11 cellular contexts compared by ENCODE assay signal in the genomic region with DNA sequence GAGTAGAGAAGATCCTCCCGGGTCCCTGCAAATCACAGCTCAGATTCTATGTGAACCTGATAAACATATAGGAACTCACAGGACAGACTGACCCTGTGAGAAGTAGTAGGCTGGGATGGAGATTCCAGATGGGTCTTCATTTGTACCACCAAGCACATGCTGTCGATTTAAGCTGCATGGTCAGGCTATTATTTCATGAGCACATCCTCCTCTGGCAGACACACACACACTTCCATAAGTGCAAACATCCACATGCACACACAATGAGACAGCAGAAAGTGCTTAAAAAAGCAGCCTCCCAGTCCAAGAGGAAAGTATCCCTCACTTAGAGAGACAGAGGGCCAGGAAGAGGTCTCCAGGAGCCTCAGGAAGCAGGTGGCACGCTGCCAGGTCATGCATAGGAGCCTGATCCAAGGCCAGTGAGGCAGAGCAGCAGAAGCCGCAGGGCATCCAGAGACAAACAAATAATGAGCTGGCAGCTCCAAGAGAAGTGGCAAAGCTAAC.
DNase-seq lines count a peak whose midpoint lies in the region; ATAC-seq lines count a peak whose summit lies in the region.
"Had no signal": no experiment of that assay in that cellular context is flagged by ENCODE, and none has a peak within 500 bp of the region (broad histone marks: within the 10 kb centered on the region; RNA-seq: fewer than 3 reads in every experiment).

No MANE protein-coding gene starts in this region.

- POLR2A ChIA-PET in activated CD8-positive, alpha-beta T cell treated with anti-CD3 and anti-CD28 coated beads, Interleukin-2, amount 10 ng/mL, durations not matched to agents 7 days and 5 days (lab: Charles Lee) = no interaction called here

- peaks cover 20% of the 10 kb centered on the region for H3K27me3 Mint-ChIP-seq in activated CD8-positive, alpha-beta T cell treated with anti-CD3 and anti-CD28 coated beads, Interleukin-2, amount 10 ng/mL, durations not matched to agents 7 days and 5 days (ENCODE audit: low read depth)

- ATAC-seq in GM18868 (IDR thresholded peaks at IDR 0.05; ENCODE audit: unreplicated experiment) (no peak), GM21381 (IDR thresholded peaks at IDR 0.05; ENCODE audit: unreplicated experiment) (no peak)
- no peak for ATAC-seq in activated CD8-positive, alpha-beta T cell treated with anti-CD3 and anti-CD28 coated beads, Interleukin-2, amount 10 ng/mL, durations not matched to agents 7 days and 5 days
- ATAC-seq: activated T-cell treated with anti-CD3 and anti-CD28 coated beads, Interleukin-2, amount 50 U/mL, for 72 hours; stimulated activated effector memory CD8-positive, alpha-beta T cell treated with anti-CD3 and anti-CD28 coated beads, Interleukin-12 subunit alpha, Interleukin-12 subunit beta, amount 100 ng/mL, for 72 hours had no signal

- CTCF ChIA-PET in activated CD8-positive, alpha-beta T cell treated with anti-CD3 and anti-CD28 coated beads, Interleukin-2, amount 10 ng/mL, durations not matched to agents 7 days and 5 days (lab: Charles Lee) = no interaction called here

- no peaks in the 10 kb centered on the region for H3K9me3 Mint-ChIP-seq in activated CD8-positive, alpha-beta T cell treated with anti-CD3 and anti-CD28 coated beads, Interleukin-2, amount 10 ng/mL, durations not matched to agents 7 days and 5 days (ENCODE audit: insufficient read depth)
- H3K9me3 Mint-ChIP-seq: activated T-cell treated with anti-CD3 and anti-CD28 coated beads, Interleukin-2, amount 50 U/mL, for 72 hours; stimulated activated effector memory CD8-positive, alpha-beta T cell treated with anti-CD3 and anti-CD28 coated beads, Interleukin-12 subunit alpha, Interleukin-12 subunit beta, amount 100 ng/mL, for 72 hours had no signal

- H3K36me3 Mint-ChIP-seq in activated CD8-positive, alpha-beta T cell treated with anti-CD3 and anti-CD28 coated beads, Interleukin-2, amount 10 ng/mL, durations not matched to agents 7 days and 5 days (ENCODE audit: low read depth) = no peaks in the 10 kb centered on the region
- H3K36me3 Mint-ChIP-seq: stimulated activated effector memory CD8-positive, alpha-beta T cell treated with anti-CD3 and anti-CD28 coated beads, Interleukin-12 subunit alpha, Interleukin-12 subunit beta, amount 100 ng/mL, for 72 hours had no signal

- H3K4me1 Mint-ChIP-seq in activated CD8-positive, alpha-beta T cell treated with anti-CD3 and anti-CD28 coated beads, Interleukin-2, amount 10 ng/mL, durations not matched to agents 7 days and 5 days (ENCODE audit: low read depth) = peaks cover 1% of the 10 kb centered on the region
- H3K4me1 Mint-ChIP-seq: stimulated activated effector memory CD8-positive, alpha-beta T cell treated with anti-CD3 and anti-CD28 coated beads, Interleukin-12 subunit alpha, Interleukin-12 subunit beta, amount 100 ng/mL, for 72 hours had no signal

- H3K27ac Mint-ChIP-seq in activated CD8-positive, alpha-beta T cell treated with anti-CD3 and anti-CD28 coated beads, Interleukin-2, amount 10 ng/mL, durations not matched to agents 7 days and 5 days = no peak overlapping the region
- H3K27ac Mint-ChIP-seq: activated T-cell treated with anti-CD3 and anti-CD28 coated beads, Interleukin-2, amount 50 U/mL, for 72 hours; stimulated activated effector memory CD8-positive, alpha-beta T cell treated with anti-CD3 and anti-CD28 coated beads, Interleukin-12 subunit alpha, Interleukin-12 subunit beta, amount 100 ng/mL, for 72 hours had no signal

- H3K4me3 Mint-ChIP-seq in activated CD8-positive, alpha-beta T cell treated with anti-CD3 and anti-CD28 coated beads, Interleukin-2, amount 10 ng/mL, durations not matched to agents 7 days and 5 days = no peak overlapping the region
- H3K4me3 Mint-ChIP-seq: activated T-cell treated with anti-CD3 and anti-CD28 coated beads, Interleukin-2, amount 50 U/mL, for 72 hours; stimulated activated effector memory CD8-positive, alpha-beta T cell treated with anti-CD3 and anti-CD28 coated beads, Interleukin-12 subunit alpha, Interleukin-12 subunit beta, amount 100 ng/mL, for 72 hours had no signal

- in situ Hi-C loops in T47D (cut with HindIII; ENCODE audit: low pct_unique_long_range_greater_than_20kb, low sequenced_read_pairs) = no loop called here

- DNase-seq in GM04504 (ENCODE audit: low read depth) (peak; percentile 41), NCI-H2107 (lab: John Stamatoyannopoulos, UW) (peak; percentile 7), T47D (ENCODE audit: low read depth in 1 of 2, low spot score in 1 of 2) (peak; percentile 57 to 91), mucosa of gallbladder (ENCODE audit: low spot score) (peak; percentile 63)
- DNase-seq in central memory CD4-positive, alpha-beta T cell = no peak
- DNase-seq in activated CD8-positive, alpha-beta T cell treated with anti-CD3 and anti-CD28 coated beads, Interleukin-2, amount 10 ng/mL, durations not matched to agents 7 days and 5 days = no peak
- DNase-seq: activated T-cell treated with anti-CD3 and anti-CD28 coated beads, Interleukin-2, amount 50 U/mL, for 72 hours; foreskin melanocyte had no signal

Comparison
In these comparisons a context has a peak if more than half of its experiments do, and no peak if none do; other contexts are left out.
1. DNase-seq: peak in GM04504 (single experiment), NCI-H2107 (single experiment), T47D (2 of 2) and mucosa of gallbladder (single experiment); none in central memory CD4-positive, alpha-beta T cell (single experiment) and activated CD8-positive, alpha-beta T cell treated with anti-CD3 and anti-CD28 coated beads, Interleukin-2, amount 10 ng/mL, durations not matched to agents 7 days and 5 days (single experiment).